Comparison of ENCODE assay signal across 18 cellular contexts in the genomic region with DNA sequence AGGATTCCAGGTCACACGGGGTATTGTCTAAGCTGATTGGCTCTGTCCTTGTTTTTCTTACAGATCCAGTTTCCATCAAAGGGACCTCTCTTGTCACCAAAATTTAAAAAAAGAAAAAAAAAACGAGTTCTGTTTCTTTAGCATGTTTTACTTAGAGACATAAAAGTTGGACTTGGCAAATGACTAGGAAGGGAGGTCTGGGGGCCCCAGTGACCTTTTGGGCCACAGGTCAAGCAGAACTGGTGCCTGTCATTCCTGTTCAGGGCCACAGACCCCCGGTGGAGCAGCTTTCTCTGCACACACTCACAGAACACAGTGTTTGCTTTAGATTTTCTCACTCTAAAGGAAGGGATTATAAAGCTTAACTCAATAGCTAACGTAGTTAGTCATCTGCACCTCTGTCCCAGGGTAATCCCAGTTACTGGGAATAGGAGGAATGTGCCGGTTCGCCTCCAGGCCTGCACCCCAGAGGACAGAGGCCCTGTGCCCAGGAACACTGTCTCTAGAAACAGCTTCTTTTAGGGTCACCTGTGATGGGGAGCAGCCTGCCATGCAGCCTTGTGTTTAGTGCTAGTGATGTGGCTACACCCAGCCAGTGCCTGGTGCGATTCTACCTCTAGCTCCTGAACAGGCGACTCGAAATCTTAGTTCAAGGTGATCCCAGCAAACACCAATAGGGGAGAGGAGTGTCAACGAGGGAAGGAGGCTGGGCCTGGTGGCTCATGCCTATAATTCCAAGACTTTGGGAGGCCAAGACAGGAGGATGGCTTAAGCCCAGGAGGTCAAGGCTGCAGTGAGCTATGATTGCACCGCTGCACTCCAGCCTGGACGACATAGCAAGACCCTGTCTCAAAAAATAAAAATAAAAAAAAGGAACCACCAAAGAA. TPM values are rescaled to one million over a fixed set of nuclear protein-coding genes. Genes with fewer than 3 reads are reported as not detected.
DNase-seq lines count a peak whose midpoint lies in the region; ATAC-seq and TF ChIP-seq lines count a peak whose summit lies in the region.
"Had no signal": no experiment of that assay in that cellular context is flagged by ENCODE, and none has a peak within 500 bp of the region (broad histone marks: within the 10 kb centered on the region; RNA-seq: fewer than 3 reads in every experiment).

No MANE protein-coding gene starts in this region.

- peaks cover 3% of the 10 kb centered on the region for H3K9me3 Mint-ChIP-seq in CD8-positive, alpha-beta T cell
- H3K9me3 Mint-ChIP-seq in activated CD4-positive, alpha-beta T cell treated with anti-CD3 and anti-CD28 coated beads for 36 hours (ENCODE audit: low read depth) = peaks cover 9% of the 10 kb centered on the region

- ATAC-seq in CD8-positive, alpha-beta T cell = no peak
- no peak for ATAC-seq in activated CD4-positive, alpha-beta T cell treated with anti-CD3 and anti-CD28 coated beads for 36 hours
- ATAC-seq: PC-3 had no signal

- H3K4me1 ChIP-seq in SJCRH30 (peaks cover 15% of the 10 kb centered on the region; the same call in 1 of the 2 replicates), osteoblast (ENCODE audit: insufficient read depth, low read length) (peaks cover 2% of the 10 kb centered on the region)
- no peaks in the 10 kb centered on the region for H3K4me1 ChIP-seq in CD8-positive, alpha-beta T cell (ENCODE audit: insufficient read depth, low read length)

- H3K4me3 ChIP-seq in SJCRH30 (no peak overlapping the region), epithelial cell of esophagus (ENCODE audit: low read length) (no peak overlapping the region), osteoblast (ENCODE audit: insufficient read depth, low read length) (no peak overlapping the region)
- H3K4me3 ChIP-seq in CD8-positive, alpha-beta T cell (ENCODE audit: low read depth, low read length) = no peak overlapping the region
- H3K4me3 ChIP-seq: SK-N-MC had no signal

- H3K4me3 Mint-ChIP-seq in CD8-positive, alpha-beta T cell = no peak overlapping the region
- no peak overlapping the region for H3K4me3 Mint-ChIP-seq in activated CD4-positive, alpha-beta T cell treated with anti-CD3 and anti-CD28 coated beads for 36 hours
- H3K4me3 Mint-ChIP-seq: CD4-positive, CD25-positive, alpha-beta regulatory T cell had no signal

- intact Hi-C loops in CD8-positive, alpha-beta T cell (cut with DNase I, micrococcal nuclease) = no loop called here
- intact Hi-C loops in activated CD4-positive, alpha-beta T cell treated with anti-CD3 and anti-CD28 coated beads for 36 hours (cut with DNase I, micrococcal nuclease) = no loop called here

- no peak for TF ChIP-seq CTCF in epithelial cell of esophagus (IDR thresholded peaks at IDR 0.05; ENCODE audit: insufficient read depth, low read depth, low read length, missing control alignments)
- TF ChIP-seq CTCF in osteoblast (IDR thresholded peaks at IDR 0.05; ENCODE audit: extremely low read depth, low read depth, low read length) = no peak
- TF ChIP-seq CTCF in CD8-positive, alpha-beta T cell (IDR thresholded peaks at IDR 0.05) = no peak

- no peaks in the 10 kb centered on the region for H3K4me1 Mint-ChIP-seq in CD8-positive, alpha-beta T cell (ENCODE audit: low read depth)
- no peaks in the 10 kb centered on the region for H3K4me1 Mint-ChIP-seq in activated CD4-positive, alpha-beta T cell treated with anti-CD3 and anti-CD28 coated beads for 36 hours

- no peaks in the 10 kb centered on the region for H3K36me3 Mint-ChIP-seq in CD8-positive, alpha-beta T cell
- peaks cover 1% of the 10 kb centered on the region for H3K36me3 Mint-ChIP-seq in activated CD4-positive, alpha-beta T cell treated with anti-CD3 and anti-CD28 coated beads for 36 hours (ENCODE audit: low read depth)

- no peaks in the 10 kb centered on the region for H3K79me2 ChIP-seq in osteoblast (ENCODE audit: insufficient read depth, low read length)

- peak; percentile 49 for DNase-seq in ELF-1 (ENCODE audit: low read depth, low spot score)
- peak; percentile 41 to 54 for DNase-seq in SJCRH30
- DNase-seq in epithelial cell of esophagus (ENCODE audit: low read depth) = peak; percentile 36
- DNase-seq in osteoblast (ENCODE audit: insufficient read length, low spot score, missing footprints) = peak; percentile 52
- no peak for DNase-seq in COR-L47 (lab: John Stamatoyannopoulos, UW)
- no peak for DNase-seq in NCI-H1105 (lab: John Stamatoyannopoulos, UW)
- no peak for DNase-seq in CD8-positive, alpha-beta T cell
- DNase-seq in activated CD4-positive, alpha-beta T cell treated with anti-CD3 and anti-CD28 coated beads for 36 hours = no peak
- DNase-seq: ACHN; CD4-positive, CD25-positive, alpha-beta regulatory T cell; IMR-90; Kasumi-1; NCI-H1417; NCI-H2029; NCI-H526 treated with DMSO at 0.1 percent for 48 hours; PC-3 had no signal

- H3K27ac ChIP-seq in SJCRH30 (no peak overlapping the region), osteoblast (ENCODE audit: low read depth, low read length) (no peak overlapping the region)
- no peak overlapping the region for H3K27ac ChIP-seq in CD8-positive, alpha-beta T cell (ENCODE audit: low read depth, low read length)
- H3K27ac ChIP-seq: SK-N-MC had no signal

- H3K9me3 ChIP-seq in SJCRH30 (replicated peaks) = no peaks in the 10 kb centered on the region
- H3K9me3 ChIP-seq in osteoblast (ENCODE audit: low read depth, low read length) = no peaks in the 10 kb centered on the region
- no peaks in the 10 kb centered on the region for H3K9me3 ChIP-seq in CD8-positive, alpha-beta T cell (ENCODE audit: low read length)

- H3K27ac Mint-ChIP-seq in CD8-positive, alpha-beta T cell = no peak overlapping the region
- H3K27ac Mint-ChIP-seq in activated CD4-positive, alpha-beta T cell treated with anti-CD3 and anti-CD28 coated beads for 36 hours = no peak overlapping the region
- H3K27ac Mint-ChIP-seq: CD4-positive, CD25-positive, alpha-beta regulatory T cell had no signal

- H3K27me3 ChIP-seq in SJCRH30 (peaks cover 27% of the 10 kb centered on the region; the same call in 1 of the 2 replicates), osteoblast (ENCODE audit: insufficient read depth, low read length) (peaks cover 37% of the 10 kb centered on the region)
- H3K27me3 ChIP-seq in CD8-positive, alpha-beta T cell (ENCODE audit: insufficient read depth, low read length) = no peaks in the 10 kb centered on the region

- no peaks in the 10 kb centered on the region for H4K20me1 ChIP-seq in osteoblast (ENCODE audit: insufficient read depth, low read length)

- peaks cover 11% of the 10 kb centered on the region for H3K27me3 Mint-ChIP-seq in CD8-positive, alpha-beta T cell (ENCODE audit: low read depth)
- peaks cover 7% of the 10 kb centered on the region for H3K27me3 Mint-ChIP-seq in activated CD4-positive, alpha-beta T cell treated with anti-CD3 and anti-CD28 coated beads for 36 hours

- POLR2A ChIA-PET in CD8-positive, alpha-beta T cell (lab: Charles Lee) = no interaction called here
- POLR2A ChIA-PET in activated CD4-positive, alpha-beta T cell treated with anti-CD3 and anti-CD28 coated beads for 36 hours (lab: Charles Lee) = no interaction called here

- H3K4me2 ChIP-seq in osteoblast (ENCODE audit: insufficient read depth, low read length) = no peak overlapping the region

- no peak overlapping the region for H2AFZ ChIP-seq in osteoblast (ENCODE audit: low read length)

- CTCF ChIA-PET in CD8-positive, alpha-beta T cell (lab: Charles Lee) = interaction anchor here (0.7 to 1.1 kb wide), 3 partner anchors 9 to 159 kb away, joined by 3 to 4 read pairs (median 4); no protein-coding TSS in a partner anchor
- CTCF ChIA-PET in activated CD4-positive, alpha-beta T cell treated with anti-CD3 and anti-CD28 coated beads for 36 hours (lab: Charles Lee) = no interaction called here

- H3K36me3 ChIP-seq in SJCRH30 = no peaks in the 10 kb centered on the region
- no peaks in the 10 kb centered on the region for H3K36me3 ChIP-seq in osteoblast (ENCODE audit: insufficient read depth, low read length)
- no peaks in the 10 kb centered on the region for H3K36me3 ChIP-seq in CD8-positive, alpha-beta T cell (ENCODE audit: insufficient read depth, low read length)

RNA-seq across cellular contexts. Expression of a gene that starts 11.5 kb away (rescaled TPM):
- total RNA-seq in SJCRH30 (2014; rRNA removed; shearing (Covaris generic)) = not detected in 2 replicates
- not detected in 2 replicates for total RNA-seq in osteoblast
- total RNA-seq in CD8-positive, alpha-beta T cell = not detected
- 1 to 10 TPM; 1.1 to 1.3 TPM for total RNA-seq in activated CD4-positive, alpha-beta T cell treated with anti-CD3 and anti-CD28 coated beads for 36 hours
- total RNA-seq: H4, IMR-90, PC-3 had no signal

RNA-seq across cellular contexts. Expression of a gene that starts 29.9 kb away (rescaled TPM):
- not detected in 2 replicates for total RNA-seq in SJCRH30 (2014; rRNA removed; shearing (Covaris generic))
- total RNA-seq in osteoblast = not detected in 2 replicates
- total RNA-seq in CD8-positive, alpha-beta T cell = not detected
- 1 to 10 TPM; 2.0 to 3.8 TPM for total RNA-seq in activated CD4-positive, alpha-beta T cell treated with anti-CD3 and anti-CD28 coated beads for 36 hours
- total RNA-seq: CD4-positive, CD25-positive, alpha-beta regulatory T cell had no signal

RNA-seq across cellular contexts. Expression of a gene that starts 49.3 kb away (rescaled TPM):
- 167 and 170 TPM in 2 replicates for total RNA-seq in SJCRH30 (2014; rRNA removed; shearing (Covaris generic))
- total RNA-seq in osteoblast = 112 TPM in 2 replicates
- 10 to 100 TPM; 31.0 to 33.9 TPM for total RNA-seq in CD8-positive, alpha-beta T cell
- total RNA-seq in activated CD4-positive, alpha-beta T cell treated with anti-CD3 and anti-CD28 coated beads for 36 hours = 100 to 1,000 TPM; 112 to 160 TPM

Comparison
In these comparisons a context has a peak if more than half of its experiments do, and no peak if none do; other contexts are left out.
1. DNase-seq: peak in ELF-1 (single experiment), SJCRH30 (2 of 2), epithelial cell of esophagus (single experiment) and osteoblast (single experiment); none in COR-L47 (single experiment), NCI-H1105 (single experiment), CD8-positive, alpha-beta T cell (0 of 7) and activated CD4-positive, alpha-beta T cell treated with anti-CD3 and anti-CD28 coated beads for 36 hours (single experiment).